ENCODE assay signal across 18 cellular contexts in genomic region chr16:76910931-76911330, GRCh38.
DNase-seq lines count a peak whose midpoint lies in the region; ATAC-seq and TF ChIP-seq lines count a peak whose summit lies in the region.
"Had no signal": no experiment of that assay in that cellular context is flagged by ENCODE, and none has a peak within 500 bp of the region (broad histone marks: within the 10 kb centered on the region; RNA-seq: fewer than 3 reads in every experiment).

No MANE protein-coding gene starts in this region.

- no peaks in the 10 kb centered on the region for H3K9me3 ChIP-seq in PC-3 (ENCODE audit: low read length)
- H3K9me3 ChIP-seq in mesenchymal stem cell (ENCODE audit: control insufficient read depth, low read length), result no peaks in the 10 kb centered on the region
- H3K9me3 ChIP-seq: upper lobe of left lung had no signal

- no peak overlapping the region for H3K27ac ChIP-seq in PC-3 (ENCODE audit: low read length)
- H3K27ac ChIP-seq in mesenchymal stem cell (ENCODE audit: low read length, poor library complexity, severe bottlenecking), result peak overlapping the region; percentile 53
- H3K27ac ChIP-seq: upper lobe of left lung had no signal

- H4K91ac ChIP-seq in mesenchymal stem cell (ENCODE audit: low read length), result no peak overlapping the region

- H2BK5ac ChIP-seq in mesenchymal stem cell (ENCODE audit: low read depth, low read length, poor library complexity, severe bottlenecking), result no peak overlapping the region

- no peak overlapping the region for H2BK120ac ChIP-seq in mesenchymal stem cell (ENCODE audit: low read depth, low read length)

- DNase-seq in AG10803 (ENCODE audit: low read depth) (peak; percentile 68), PC-3 (peak; percentile 33), dedifferentiated amniotic fluid mesenchymal stem cell (ENCODE audit: extremely low spot score) (peak; percentile 65), mesenchymal stem cell (peak; percentile 87), SHP77 (lab: John Stamatoyannopoulos, UW) (no peak), putamen (ENCODE audit: low spot score) (no peak), GF-D8 (lab: John Stamatoyannopoulos, UW) (no peak), NCI-H2171 (lab: John Stamatoyannopoulos, UW) (no peak)
- DNase-seq: activated CD8-positive, alpha-beta T cell treated with anti-CD3 and anti-CD28 coated beads, Interleukin-2, amount 10 ng/mL, durations not matched to agents 7 days and 5 days; AML-193; aorta; Calu3; NCI-H187 treated with DMSO at 0.1 percent for 48 hours; NCI-H524 treated with DMSO at 0.1 percent for 48 hours; posterior cingulate gyrus; stimulated activated naive CD4-positive, alpha-beta T cell treated with Interleukin-2 at 50 U/mL for 16 hours; upper lobe of left lung had no signal

- H3K18ac ChIP-seq in mesenchymal stem cell (ENCODE audit: low read depth in 1 of 2, low read length in 2 of 2), result no peak overlapping the region

- H3K79me1 ChIP-seq in mesenchymal stem cell (replicated peaks; ENCODE audit: low read length, poor library complexity, severe bottlenecking), result no peaks in the 10 kb centered on the region

- H2AFZ ChIP-seq in PC-3 (ENCODE audit: low read length), result no peak overlapping the region
- H2AFZ ChIP-seq in mesenchymal stem cell (ENCODE audit: low read depth, low read length), result no peak overlapping the region

- no peaks in the 10 kb centered on the region for H3K79me2 ChIP-seq in PC-3 (ENCODE audit: low read length)

- no peak overlapping the region for H3K9ac ChIP-seq in PC-3 (ENCODE audit: low read length)
- H3K9ac ChIP-seq in mesenchymal stem cell (ENCODE audit: low read length), result peak overlapping the region; percentile 14

- ATAC-seq in PC-3, result no peak
- ATAC-seq: activated CD8-positive, alpha-beta T cell treated with anti-CD3 and anti-CD28 coated beads, Interleukin-2, amount 10 ng/mL, durations not matched to agents 7 days and 5 days; activated T-helper 17 cell treated with anti-CD3 and anti-CD28 coated beads, Interleukin-2, amount 50 U/mL, for 72 hours had no signal

- H3K27me3 ChIP-seq in PC-3 (ENCODE audit: low read length) (peaks cover 44% of the 10 kb centered on the region), mesenchymal stem cell (ENCODE audit: control insufficient read depth in 1 of 2, insufficient read depth in 1 of 2, low read length in 2 of 2) (no peaks in the 10 kb centered on the region)
- H3K27me3 ChIP-seq: upper lobe of left lung had no signal

- H3K9me2 ChIP-seq in PC-3 (replicated peaks; ENCODE audit: low read length), result no peaks in the 10 kb centered on the region

- H3K4me1 ChIP-seq in PC-3 (ENCODE audit: insufficient read depth, low read length), result no peaks in the 10 kb centered on the region
- H3K4me1 ChIP-seq in mesenchymal stem cell (ENCODE audit: control insufficient read depth, insufficient read depth, low read depth, low read length), result peaks cover 4% of the 10 kb centered on the region
- H3K4me1 ChIP-seq: upper lobe of left lung had no signal

- H3K4ac ChIP-seq in mesenchymal stem cell (ENCODE audit: low read depth in 1 of 2, low read length in 2 of 2), result no peak overlapping the region

- intact Hi-C loops in PC-3 (cut with micrococcal nuclease), result no loop called here

- TF ChIP-seq CTCF in AG10803 (conservative IDR thresholded peaks at IDR 0.05; ENCODE audit: low read length), result no peak
- no peak for TF ChIP-seq CTCF in PC-3 (conservative IDR thresholded peaks at IDR 0.05; ENCODE audit: low read depth, low read length)

- no peaks in the 10 kb centered on the region for H3F3A ChIP-seq in PC-3 (ENCODE audit: low read length, unreplicated experiment)

- no peak overlapping the region for H4K8ac ChIP-seq in mesenchymal stem cell (ENCODE audit: low read length)

- no peaks in the 10 kb centered on the region for H4K20me1 ChIP-seq in PC-3 (ENCODE audit: low read length)

- CTCF ChIA-PET in PC-3 (lab: Charles Lee), result no interaction called here

- H3K4me3 ChIP-seq in AG10803 (ENCODE audit: low read length) (no peak overlapping the region), PC-3 (ENCODE audit: low read length) (no peak overlapping the region), mesenchymal stem cell (ENCODE audit: insufficient read depth in 1 of 2, low read depth in 1 of 2, low read length in 2 of 2) (no peak overlapping the region)
- H3K4me3 ChIP-seq: upper lobe of left lung had no signal

- no peak overlapping the region for H2AK5ac ChIP-seq in mesenchymal stem cell (ENCODE audit: low read length, severe bottlenecking)

- no peaks in the 10 kb centered on the region for H3K36me3 ChIP-seq in PC-3 (ENCODE audit: low read depth, low read length)
- no peaks in the 10 kb centered on the region for H3K36me3 ChIP-seq in mesenchymal stem cell (ENCODE audit: control insufficient read depth in 1 of 2, insufficient read depth in 2 of 2, low read depth in 1 of 2, low read length in 2 of 2)
- H3K36me3 ChIP-seq: upper lobe of left lung had no signal

- H2BK15ac ChIP-seq in mesenchymal stem cell (ENCODE audit: low read depth, poor library complexity, severe bottlenecking), result no peak overlapping the region

- WGBS in mesenchymal stem cell, result 93% methylated on average over 3 of the region's 3 CpGs

- POLR2A ChIA-PET in PC-3 (lab: Charles Lee; ENCODE audit: unreplicated experiment), result no interaction called here

- no peak overlapping the region for H2BK12ac ChIP-seq in mesenchymal stem cell (ENCODE audit: low read length in 2 of 2)

- BruUV-seq in PC-3 (replicated peaks; lab: Mats Ljungman, UMichigan), result no TSS peak

- no peak overlapping the region for H3K23ac ChIP-seq in mesenchymal stem cell (ENCODE audit: low read length in 2 of 2)

- H3K4me2 ChIP-seq in PC-3 (ENCODE audit: low read length), result no peak overlapping the region
- no peak overlapping the region for H3K4me2 ChIP-seq in mesenchymal stem cell (ENCODE audit: low read length, poor library complexity, severe bottlenecking)

- H3K14ac ChIP-seq in mesenchymal stem cell (ENCODE audit: low read length in 2 of 2), result no peak overlapping the region

Comparison
In these comparisons a context has a peak if more than half of its experiments do, and no peak if none do; other contexts are left out.
1. DNase-seq: peak in AG10803 (single experiment), PC-3 (single experiment), dedifferentiated amniotic fluid mesenchymal stem cell (single experiment) and mesenchymal stem cell (single experiment); none in SHP77 (0 of 2), putamen (single experiment), GF-D8 (single experiment) and NCI-H2171 (single experiment).